ENCODE assay signal across 2 cellular contexts in genomic region chr3:172259191-172259590, GRCh38.
TF ChIP-seq lines count a peak whose summit lies in the region.

No MANE protein-coding gene starts in this region.

TF ChIP-seq in IMR-90, 13 proteins besides CTCF, POLR2A, EP300 and RAD21:
- no peak for TF ChIP-seq ELK1 (IDR thresholded peaks at IDR 0.05; ENCODE audit: borderline replicate concordance, low read depth, low read length)
- TF ChIP-seq MAZ (IDR thresholded peaks at IDR 0.05; ENCODE audit: borderline replicate concordance, low read depth, low read length) = no peak

TF ChIP-seq in H1, 55 proteins besides CTCF, POLR2A, EP300 and RAD21:
- no peak for TF ChIP-seq KDM5A (IDR thresholded peaks at IDR 0.05; ENCODE audit: low read length)
- no peak for TF ChIP-seq TAF1 (IDR thresholded peaks at IDR 0.05; ENCODE audit: low read depth, low read length)
- TF ChIP-seq ASH2L (IDR thresholded peaks at IDR 0.05; ENCODE audit: low read length) = no peak
- no peak for TF ChIP-seq EZH2 (IDR thresholded peaks at IDR 0.05; ENCODE audit: low read depth, low read length, severe bottlenecking)
- no peak for TF ChIP-seq CBX5 (IDR thresholded peaks at IDR 0.05; ENCODE audit: low read depth, low read length)
- TF ChIP-seq CEBPB (IDR thresholded peaks at IDR 0.05; ENCODE audit: low read depth, low read length) = no peak
- TF ChIP-seq SP1 (IDR thresholded peaks at IDR 0.05; ENCODE audit: low read depth, low read length) = no peak
- TF ChIP-seq SP4 (IDR thresholded peaks at IDR 0.05; ENCODE audit: low read length) = no peak
- no peak for TF ChIP-seq NANOG (IDR thresholded peaks at IDR 0.05; ENCODE audit: insufficient read depth, low read depth, low read length, poor library complexity, severe bottlenecking)
- no peak for TF ChIP-seq HDAC2 (IDR thresholded peaks at IDR 0.05; ENCODE audit: borderline replicate concordance in 1 of 2, low read depth in 2 of 2, low read length in 2 of 2)
- TF ChIP-seq USF2 (IDR thresholded peaks at IDR 0.05; ENCODE audit: low read length) = no peak
- TF ChIP-seq TCF12 (IDR thresholded peaks at IDR 0.05; ENCODE audit: low read depth, low read length) = no peak
- TF ChIP-seq CHD2 (IDR thresholded peaks at IDR 0.05; ENCODE audit: low read length) = no peak
